14 cellular contexts compared by ENCODE assay signal in the genomic region with DNA sequence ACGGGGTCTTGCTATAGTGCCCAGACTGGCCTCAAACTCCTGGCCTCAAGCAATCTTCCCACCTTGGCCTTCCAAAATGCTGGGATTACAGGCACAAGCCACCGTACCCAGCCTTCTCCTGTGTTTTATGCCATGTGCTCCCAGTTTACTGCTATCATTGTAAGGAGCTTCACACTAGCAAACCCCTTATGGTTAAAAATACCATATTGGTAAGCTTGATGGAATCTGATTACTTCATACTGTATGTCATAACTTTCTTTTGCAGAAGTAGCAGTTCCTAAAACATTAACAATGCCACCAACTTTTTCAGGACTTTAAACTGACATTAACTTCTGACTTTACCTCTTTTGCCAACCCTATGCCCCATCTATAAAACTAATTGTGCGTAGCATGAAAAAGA. TPM values are rescaled to one million over a fixed set of nuclear protein-coding genes. Genes with fewer than 3 reads are reported as not detected.
DNase-seq lines count a peak whose midpoint lies in the region; ATAC-seq and TF ChIP-seq lines count a peak whose summit lies in the region.
"Had no signal": no experiment of that assay in that cellular context is flagged by ENCODE, and none has a peak within 500 bp of the region (broad histone marks: within the 10 kb centered on the region; RNA-seq: fewer than 3 reads in every experiment).

No MANE protein-coding gene starts in this region.

- intact Hi-C loops in heart left ventricle (cut with DNase I) (no loop called here), left cardiac atrium (cut with DNase I) (no loop called here), ovary (cut with DNase I) (no loop called here)

- ATAC-seq in heart left ventricle (peak in 3 of 4 donors; percentile 41 to 59 (median 52)), left cardiac atrium (no peak), HG03045 (IDR thresholded peaks at IDR 0.05; ENCODE audit: unreplicated experiment) (no peak)
- ATAC-seq in stimulated activated effector memory CD8-positive, alpha-beta T cell treated with anti-CD3 and anti-CD28 coated beads, Interleukin-12 subunit alpha, Interleukin-12 subunit beta, amount 100 ng/mL, for 72 hours: no peak
- ATAC-seq: A549, body of pancreas had no signal

- no peak for DNase-seq in heart left ventricle
- DNase-seq in left cardiac atrium: no peak
- peak; percentile 73 for DNase-seq in SIG-M5 (lab: John Stamatoyannopoulos, UW)
- DNase-seq in fibroblast of peridontal ligament (ENCODE audit: extremely low read depth): peak; percentile 89
- DNase-seq in stromal cell of bone marrow (ENCODE audit: low read depth): peak; percentile 48
- no peak for DNase-seq in stimulated activated effector memory CD8-positive, alpha-beta T cell treated with anti-CD3 and anti-CD28 coated beads, Interleukin-12 subunit alpha, Interleukin-12 subunit beta, amount 100 ng/mL, for 72 hours (ENCODE audit: low spot score in 2 of 2)
- no peak for DNase-seq in ovary
- DNase-seq: activated CD8-positive, alpha-beta memory T cell treated with anti-CD3 and anti-CD28 coated beads, Interleukin-2, amount 50 U/mL, for 48 hours; body of pancreas; GDM1; left ventricle myocardium inferior; NCI-H1436 treated with DMSO at 0.1 percent for 48 hours had no signal

- peak overlapping the region in 1 of 12 donors; percentile 85 for H3K27ac ChIP-seq in heart left ventricle
- H3K27ac ChIP-seq in ovary: no peak overlapping the region
- H3K27ac ChIP-seq: A549, body of pancreas, left ventricle myocardium inferior had no signal

- no peak overlapping the region for H3K4me3 ChIP-seq in heart left ventricle
- no peak overlapping the region for H3K4me3 ChIP-seq in ovary
- H3K4me3 ChIP-seq: A549, body of pancreas, left ventricle myocardium inferior had no signal

- H3K4me1 Mint-ChIP-seq in stimulated activated effector memory CD8-positive, alpha-beta T cell treated with anti-CD3 and anti-CD28 coated beads, Interleukin-12 subunit alpha, Interleukin-12 subunit beta, amount 100 ng/mL, for 72 hours: peaks cover 15% of the 10 kb centered on the region

- no peaks in the 10 kb centered on the region for H3K27me3 ChIP-seq in heart left ventricle
- no peaks in the 10 kb centered on the region for H3K27me3 ChIP-seq in ovary
- H3K27me3 ChIP-seq: body of pancreas had no signal

- peaks cover 25% of the 10 kb centered on the region for H3K36me3 Mint-ChIP-seq in stimulated activated effector memory CD8-positive, alpha-beta T cell treated with anti-CD3 and anti-CD28 coated beads, Interleukin-12 subunit alpha, Interleukin-12 subunit beta, amount 100 ng/mL, for 72 hours

- no peaks in the 10 kb centered on the region for H3K9me3 ChIP-seq in heart left ventricle
- no peaks in the 10 kb centered on the region for H3K9me3 ChIP-seq in ovary
- H3K9me3 ChIP-seq: A549, body of pancreas, left ventricle myocardium inferior had no signal

- no peaks in the 10 kb centered on the region for H3K9me3 Mint-ChIP-seq in stimulated activated effector memory CD8-positive, alpha-beta T cell treated with anti-CD3 and anti-CD28 coated beads, Interleukin-12 subunit alpha, Interleukin-12 subunit beta, amount 100 ng/mL, for 72 hours

- peaks cover 0 to 23% (median 0%) of the 10 kb centered on the region in 9 donors for H3K36me3 ChIP-seq in heart left ventricle
- no peaks in the 10 kb centered on the region for H3K36me3 ChIP-seq in ovary

- TF ChIP-seq POLR2A in heart left ventricle (IDR thresholded peaks at IDR 0.05) (no peak), ovary (IDR thresholded peaks at IDR 0.05) (no peak)

- H3K27ac Mint-ChIP-seq in stimulated activated effector memory CD8-positive, alpha-beta T cell treated with anti-CD3 and anti-CD28 coated beads, Interleukin-12 subunit alpha, Interleukin-12 subunit beta, amount 100 ng/mL, for 72 hours: no peak overlapping the region

- WGBS in heart left ventricle, 4 donors: 80 to 88% (median 85%) methylated on average over 3 of the region's 3 CpGs
- 93 to 96% (median 93%) methylated on average over 3 of the region's 3 CpGs for WGBS in ovary, 3 donors

- no peak overlapping the region for H3K4me3 Mint-ChIP-seq in stimulated activated effector memory CD8-positive, alpha-beta T cell treated with anti-CD3 and anti-CD28 coated beads, Interleukin-12 subunit alpha, Interleukin-12 subunit beta, amount 100 ng/mL, for 72 hours

- TF ChIP-seq CTCF in heart left ventricle (IDR thresholded peaks at IDR 0.05) (no peak), ovary (IDR thresholded peaks at IDR 0.05) (no peak)

- H3K4me1 ChIP-seq in heart left ventricle (peaks cover 0 to 68% (median 4%) of the 10 kb centered on the region in 12 donors), ovary (ENCODE audit: insufficient read depth) (peaks cover 3% of the 10 kb centered on the region)
- H3K4me1 ChIP-seq: body of pancreas had no signal

- no peak for TF ChIP-seq EP300 in ovary (IDR thresholded peaks at IDR 0.05)

RNA-seq across cellular contexts. Expression of a gene that starts 36.2 kb away (rescaled TPM):
- total RNA-seq in heart left ventricle (10 to 100 TPM; 22.2 to 43.1 (median 34.1) TPM), left cardiac atrium (10 to 100 TPM; 32.2 to 37.4 TPM), ovary (10 to 100 TPM; 22.7 to 46.1 (median 35.2) TPM)
- polyA plus RNA-seq in heart left ventricle (10 to 100 TPM in 1 of 2 donors, 1 to 10 TPM in 1; 9.9 to 60.7 TPM), ovary (10 to 100 TPM; 30.1 to 31.4 TPM)

RNA-seq across cellular contexts. Expression of a gene that starts 41.3 kb away (rescaled TPM):
- 1 to 10 TPM; 2.9 to 7.0 (median 6.2) TPM for total RNA-seq in heart left ventricle
- polyA plus RNA-seq in heart left ventricle: 1 to 10 TPM; 4.3 to 5.3 TPM
- total RNA-seq in left cardiac atrium: 1 to 10 TPM; 3.4 to 5.4 TPM
- 10 to 100 TPM in 5 of 7 donors, 1 to 10 TPM in 2; 8.5 to 14.3 (median 11.2) TPM for total RNA-seq in ovary
- polyA plus RNA-seq in ovary: 1 to 10 TPM; 7.0 to 9.8 TPM

Comparison
In these comparisons a context has a peak if more than half of its experiments do, and no peak if none do; other contexts are left out.
1. ATAC-seq: peak in heart left ventricle (3 of 4); none in left cardiac atrium (0 of 2), stimulated activated effector memory CD8-positive, alpha-beta T cell treated with anti-CD3 and anti-CD28 coated beads, Interleukin-12 subunit alpha, Interleukin-12 subunit beta, amount 100 ng/mL, for 72 hours (single experiment) and HG03045 (single experiment).
2. DNase-seq: peak in SIG-M5 (single experiment), fibroblast of peridontal ligament (single experiment) and stromal cell of bone marrow (single experiment); none in heart left ventricle (0 of 5), left cardiac atrium (single experiment), stimulated activated effector memory CD8-positive, alpha-beta T cell treated with anti-CD3 and anti-CD28 coated beads, Interleukin-12 subunit alpha, Interleukin-12 subunit beta, amount 100 ng/mL, for 72 hours (0 of 2) and ovary (0 of 5).